In genomic region chr20:34703573-34704176, GRCh38 we compare ENCODE assay signal across 8 cellular contexts. TPM values are rescaled to one million over a fixed set of nuclear protein-coding genes. Genes with fewer than 3 reads are reported as not detected.
A peak's percentile ranks its signal among the peaks of the same experiment; 100 is the strongest.
DNase-seq lines count a peak whose midpoint lies in the region; ATAC-seq and TF ChIP-seq lines count a peak whose summit lies in the region.

No MANE protein-coding gene starts in this region.

- H3K4me2 ChIP-seq in Karpas-422 (ENCODE audit: low read depth, low read length, poor library complexity, severe bottlenecking) = peak overlapping the region; percentile 98

- no peaks in the 10 kb centered on the region for H3K36me3 ChIP-seq in Karpas-422 (ENCODE audit: insufficient read depth, low read length)
- H3K36me3 ChIP-seq in heart left ventricle = no peaks in the 10 kb centered on the region
- no peaks in the 10 kb centered on the region for H3K36me3 ChIP-seq in prostate gland

- H2AFZ ChIP-seq in Karpas-422 (ENCODE audit: low read length) = peak overlapping the region; percentile 95

- peaks cover 12% of the 10 kb centered on the region for H3K27me3 Mint-ChIP-seq in activated T-helper 2 cell treated with anti-CD3 and anti-CD28 coated beads, Interferon-gamma antibody, Interleukin-2, Interleukin-4, amounts not matched to agents 10 μg/mL and 5 μg/mL and 100 μg/mL, durations not matched to agents 14 hours and 24 hours and 36 hours (ENCODE audit: low read depth)

- H3K4me3 ChIP-seq in Karpas-422 (ENCODE audit: low read length) (peak overlapping the region; percentile 77), heart left ventricle (peak overlapping the region; percentile 65 to 94 (median 82)), prostate gland (peak overlapping the region; percentile 92 to 100)

- H3K27ac Mint-ChIP-seq in activated T-helper 2 cell treated with anti-CD3 and anti-CD28 coated beads, Interferon-gamma antibody, Interleukin-2, Interleukin-4, amounts not matched to agents 10 μg/mL and 5 μg/mL and 100 μg/mL, durations not matched to agents 14 hours and 24 hours and 36 hours = peak overlapping the region; percentile 94

- peak; percentile 32 for DNase-seq in EL
- DNase-seq in Karpas-422 = peak; percentile 59
- no peak for DNase-seq in activated T-helper 2 cell treated with anti-CD3 and anti-CD28 coated beads, Interferon-gamma antibody, Interleukin-2, Interleukin-4, amounts not matched to agents 10 μg/mL and 5 μg/mL and 100 μg/mL, durations not matched to agents 14 hours and 24 hours and 36 hours (ENCODE audit: low spot score)
- peak in 4 of 5 donors; percentile 22 to 39 (median 34) for DNase-seq in heart left ventricle
- DNase-seq in prostate gland (ENCODE audit: low spot score) = peak; percentile 71
- DNase-seq in T1000 (lab: John Stamatoyannopoulos, UW) = no peak
- no peak for DNase-seq in dedifferentiated amniotic fluid mesenchymal stem cell (ENCODE audit: extremely low spot score)

- TF ChIP-seq POLR2A in heart left ventricle (IDR thresholded peaks at IDR 0.05) (peak in 1 of 2 donors; percentile 23), prostate gland (IDR thresholded peaks at IDR 0.05) (no peak)

- peak overlapping the region; percentile 76 for H3K9ac ChIP-seq in Karpas-422 (ENCODE audit: low read length)

- H3K9me3 ChIP-seq in Karpas-422 (ENCODE audit: low read length) (no peaks in the 10 kb centered on the region), heart left ventricle (no peaks in the 10 kb centered on the region), prostate gland (no peaks in the 10 kb centered on the region)

- peak in 3 of 4 donors; percentile 0 to 41 (median 2) for ATAC-seq in heart left ventricle
- ATAC-seq in GM21367 (IDR thresholded peaks at IDR 0.05; ENCODE audit: unreplicated experiment) = no peak

- no peak for TF ChIP-seq CTCF in heart left ventricle (IDR thresholded peaks at IDR 0.05)
- TF ChIP-seq CTCF in prostate gland (IDR thresholded peaks at IDR 0.05) = no peak

- peak overlapping the region; percentile 99 for H3K4me3 Mint-ChIP-seq in activated T-helper 2 cell treated with anti-CD3 and anti-CD28 coated beads, Interferon-gamma antibody, Interleukin-2, Interleukin-4, amounts not matched to agents 10 μg/mL and 5 μg/mL and 100 μg/mL, durations not matched to agents 14 hours and 24 hours and 36 hours (ENCODE audit: low read depth)

- intact Hi-C loops in activated T-helper 2 cell treated with anti-CD3 and anti-CD28 coated beads, Interferon-gamma antibody, Interleukin-2, Interleukin-4, amounts not matched to agents 10 μg/mL and 5 μg/mL and 100 μg/mL, durations not matched to agents 14 hours and 24 hours and 36 hours (cut with micrococcal nuclease) = no loop called here
- intact Hi-C loops in heart left ventricle (cut with DNase I) (loop anchor here in 9 of 10 donors (1.0 to 10.0 kb wide), 11 partner anchors 26 to 399 kb away; partner anchors contain the start of genes PIGU (in 3 of the 9), AHCY (in 1 of the 9) and MAP1LC3A (in 1 of the 9)), prostate gland (cut with DNase I) (loop anchor here (5.0 to 10.0 kb wide), 2 partner anchors 64 to 399 kb away; partner anchors contain the start of gene AHCY)

- H4K20me1 ChIP-seq in Karpas-422 (ENCODE audit: insufficient read depth, low read depth, low read length) = no peaks in the 10 kb centered on the region

- no peaks in the 10 kb centered on the region for H3K27me3 ChIP-seq in Karpas-422 (ENCODE audit: low read length)
- peaks cover 0 to 5% (median 0%) of the 10 kb centered on the region in 9 donors for H3K27me3 ChIP-seq in heart left ventricle
- no peaks in the 10 kb centered on the region for H3K27me3 ChIP-seq in prostate gland (replicated peaks; ENCODE audit: insufficient read depth)

- H3K9me3 Mint-ChIP-seq in activated T-helper 2 cell treated with anti-CD3 and anti-CD28 coated beads, Interferon-gamma antibody, Interleukin-2, Interleukin-4, amounts not matched to agents 10 μg/mL and 5 μg/mL and 100 μg/mL, durations not matched to agents 14 hours and 24 hours and 36 hours = no peaks in the 10 kb centered on the region

- no peaks in the 10 kb centered on the region for H3K79me2 ChIP-seq in Karpas-422 (ENCODE audit: low read length)

- 1 to 2% (median 1%) methylated on average over 27 to 36 of the region's 36 CpGs for WGBS in heart left ventricle, 4 donors
- WGBS in prostate gland = under 1% methylated on average over 36 of the region's 36 CpGs

- no peaks in the 10 kb centered on the region for H3K9me2 ChIP-seq in Karpas-422 (replicated peaks; ENCODE audit: insufficient read depth, low read length)

- no peaks in the 10 kb centered on the region for H3K36me3 Mint-ChIP-seq in activated T-helper 2 cell treated with anti-CD3 and anti-CD28 coated beads, Interferon-gamma antibody, Interleukin-2, Interleukin-4, amounts not matched to agents 10 μg/mL and 5 μg/mL and 100 μg/mL, durations not matched to agents 14 hours and 24 hours and 36 hours (ENCODE audit: low read depth)

- H3K4me1 Mint-ChIP-seq in activated T-helper 2 cell treated with anti-CD3 and anti-CD28 coated beads, Interferon-gamma antibody, Interleukin-2, Interleukin-4, amounts not matched to agents 10 μg/mL and 5 μg/mL and 100 μg/mL, durations not matched to agents 14 hours and 24 hours and 36 hours (ENCODE audit: low read depth) = peaks cover 23% of the 10 kb centered on the region

- H3K4me1 ChIP-seq in Karpas-422 (ENCODE audit: low read length) (peaks cover 37% of the 10 kb centered on the region), heart left ventricle (peaks cover 0 to 47% (median 32%) of the 10 kb centered on the region in 12 donors), prostate gland (replicated peaks) (no peaks in the 10 kb centered on the region)

- H3K27ac ChIP-seq in Karpas-422 (ENCODE audit: low read length) (no peak overlapping the region), heart left ventricle (peak overlapping the region; percentile 92 to 100 (median 99)), prostate gland (peak overlapping the region; percentile 97 to 100)

RNA-seq across cellular contexts. Expression of gene TP53INP2, which starts 0.5 kb away (rescaled TPM):
- 4.6 and 8.1 TPM in 2 replicates for total RNA-seq in Karpas-422 (2014; rRNA removed; shearing (Covaris generic); ENCODE audit: low replicate concordance)
- 4.8 and 5.5 TPM in 2 replicates for total RNA-seq in activated T-helper 2 cell treated with anti-CD3 and anti-CD28 coated beads, Interferon-gamma antibody, Interleukin-2, Interleukin-4, amounts not matched to agents 10 μg/mL and 5 μg/mL and 100 μg/mL, durations not matched to agents 14 hours and 24 hours and 36 hours
- total RNA-seq in heart left ventricle (100 to 1,000 TPM in 5 of 9 donors, 10 to 100 TPM in 4; 70.4 to 176 (median 111) TPM), prostate gland (10 to 100 TPM; 26.0 to 39.4 TPM)
- 10 to 100 TPM; 54.6 to 93.7 TPM for polyA plus RNA-seq in heart left ventricle

RNA-seq across cellular contexts. Expression of gene PIGU, which starts 26.8 kb away (rescaled TPM):
- 13.0 and 18.4 TPM in 2 replicates for total RNA-seq in Karpas-422 (2014; rRNA removed; shearing (Covaris generic); ENCODE audit: low replicate concordance)
- total RNA-seq in activated T-helper 2 cell treated with anti-CD3 and anti-CD28 coated beads, Interferon-gamma antibody, Interleukin-2, Interleukin-4, amounts not matched to agents 10 μg/mL and 5 μg/mL and 100 μg/mL, durations not matched to agents 14 hours and 24 hours and 36 hours = 24.9 and 25.7 TPM in 2 replicates
- 10 to 100 TPM; 10.8 to 20.8 (median 15.0) TPM for total RNA-seq in heart left ventricle
- polyA plus RNA-seq in heart left ventricle = 10 to 100 TPM; 21.0 to 24.8 TPM
- total RNA-seq in prostate gland = 10 to 100 TPM; 18.2 to 26.4 TPM

Comparison
In these comparisons a context has a peak if more than half of its experiments do, and no peak if none do; other contexts are left out.
1. DNase-seq: peak in EL (single experiment), Karpas-422 (single experiment), heart left ventricle (4 of 5) and prostate gland (single experiment); none in activated T-helper 2 cell treated with anti-CD3 and anti-CD28 coated beads, Interferon-gamma antibody, Interleukin-2, Interleukin-4, amounts not matched to agents 10 μg/mL and 5 μg/mL and 100 μg/mL, durations not matched to agents 14 hours and 24 hours and 36 hours (single experiment), T1000 (single experiment) and dedifferentiated amniotic fluid mesenchymal stem cell (single experiment).
2. Peak in every context shown above with its lines, with median percentiles within 50 percentile points of each other: H3K4me3 ChIP-seq.